In genomic region chr1:1768249-1768992, GRCh38 we compare ENCODE assay signal across 23 cellular contexts. TPM values are rescaled to one million over a fixed set of nuclear protein-coding genes. Genes with fewer than 3 reads are reported as not detected.
DNase-seq lines count a peak whose midpoint lies in the region; ATAC-seq and TF ChIP-seq lines count a peak whose summit lies in the region.
"Had no signal": no experiment of that assay in that cellular context is flagged by ENCODE, and none has a peak within 500 bp of the region (broad histone marks: within the 10 kb centered on the region; RNA-seq: fewer than 3 reads in every experiment).

No MANE protein-coding gene starts in this region.

- no peak overlapping the region for H3K4me3 Mint-ChIP-seq in effector memory CD8-positive, alpha-beta T cell
- H3K4me3 Mint-ChIP-seq in activated CD8-positive, alpha-beta memory T cell treated with anti-CD3 and anti-CD28 coated beads, Interleukin-2, amount 10 ng/mL, durations not matched to agents 7 days and 5 days: no peak overlapping the region

- peak overlapping the region; percentile 69 to 86 for H3K27ac Mint-ChIP-seq in effector memory CD8-positive, alpha-beta T cell
- no peak overlapping the region for H3K27ac Mint-ChIP-seq in activated CD8-positive, alpha-beta memory T cell treated with anti-CD3 and anti-CD28 coated beads, Interleukin-2, amount 10 ng/mL, durations not matched to agents 7 days and 5 days

- no peak for TF ChIP-seq POLR2A in right lobe of liver (IDR thresholded peaks at IDR 0.05)
- TF ChIP-seq POLR2A in spleen (IDR thresholded peaks at IDR 0.05): no peak

- H3K4me1 Mint-ChIP-seq in effector memory CD8-positive, alpha-beta T cell (ENCODE audit: low read depth in 2 of 2): peaks cover 6 to 9% of the 10 kb centered on the region in 2 donors
- peaks cover 14% of the 10 kb centered on the region for H3K4me1 Mint-ChIP-seq in activated CD8-positive, alpha-beta memory T cell treated with anti-CD3 and anti-CD28 coated beads, Interleukin-2, amount 10 ng/mL, durations not matched to agents 7 days and 5 days

- CTCF ChIA-PET in RWPE1 (lab: Yijun Ruan, JAX): interaction anchor here (0.9 kb wide), 1 partner anchor 10 kb away, joined by 3 read pairs; no protein-coding TSS in a partner anchor
- CTCF ChIA-PET in activated CD8-positive, alpha-beta memory T cell treated with anti-CD3 and anti-CD28 coated beads, Interleukin-2, amount 10 ng/mL, durations not matched to agents 7 days and 5 days (lab: Charles Lee): interaction anchor here (0.7 to 1.7 kb wide), 2 partner anchors 137 to 140 kb away, joined by 3 to 4 read pairs; no protein-coding TSS in a partner anchor

- peak overlapping the region in 1 of 3 donors; percentile 7 for H3K4me3 ChIP-seq in right lobe of liver
- H3K4me3 ChIP-seq in spleen: no peak overlapping the region
- H3K4me3 ChIP-seq: K562, SJSA1 had no signal

- H3K36me3 ChIP-seq in right lobe of liver (peaks cover 0 to 14% (median under 1%) of the 10 kb centered on the region in 4 donors), spleen (peaks cover 0 to 100% (median 50%) of the 10 kb centered on the region in 6 donors)

- TF ChIP-seq CTCF in RWPE1 (conservative IDR thresholded peaks at IDR 0.05; ENCODE audit: low read depth) (no peak), right lobe of liver (IDR thresholded peaks at IDR 0.05) (no peak), spleen (IDR thresholded peaks at IDR 0.05 in 8 of 11, conservative IDR thresholded peaks at IDR 0.05 in 3 of 11) (no peak)

- ATAC-seq in effector memory CD8-positive, alpha-beta T cell (replicated peaks): no peak
- ATAC-seq in right lobe of liver (peak; percentile 5 to 42 (median 12)), GM19397 (IDR thresholded peaks at IDR 0.05; ENCODE audit: unreplicated experiment) (no peak), Right ventricle myocardium inferior (no peak)
- no peak for ATAC-seq in activated CD8-positive, alpha-beta memory T cell treated with anti-CD3 and anti-CD28 coated beads, Interleukin-2, amount 10 ng/mL, durations not matched to agents 7 days and 5 days
- ATAC-seq: K562, PC-3 had no signal

- no peaks in the 10 kb centered on the region for H3K27me3 Mint-ChIP-seq in effector memory CD8-positive, alpha-beta T cell
- H3K27me3 Mint-ChIP-seq in activated CD8-positive, alpha-beta memory T cell treated with anti-CD3 and anti-CD28 coated beads, Interleukin-2, amount 10 ng/mL, durations not matched to agents 7 days and 5 days: no peaks in the 10 kb centered on the region

- POLR2A ChIA-PET in RWPE1 (lab: Yijun Ruan, JAX; ENCODE audit: low non-redundant PET): no interaction called here

- WGBS in right lobe of liver (ENCODE audit: insufficient coverage, low coverage, low lambda C conversion rate, missing lambda C conversion rate): 50% methylated on average over 7 of the region's 7 CpGs
- 90 to 95% (median 93%) methylated on average over 7 of the region's 7 CpGs for WGBS in spleen, 5 donors

- H3K36me3 Mint-ChIP-seq in effector memory CD8-positive, alpha-beta T cell (ENCODE audit: insufficient read depth): peaks cover 45% of the 10 kb centered on the region
- H3K36me3 Mint-ChIP-seq in activated CD8-positive, alpha-beta memory T cell treated with anti-CD3 and anti-CD28 coated beads, Interleukin-2, amount 10 ng/mL, durations not matched to agents 7 days and 5 days: peaks cover 53% of the 10 kb centered on the region

- H3K27ac ChIP-seq in RWPE1 (peak overlapping the region; percentile 4), right lobe of liver (peak overlapping the region in 2 of 3 donors; percentile 67 to 79), spleen (peak overlapping the region in 2 of 8 donors; percentile 11 to 13)
- H3K27ac ChIP-seq: C4-2B, SJSA1 had no signal

- no peaks in the 10 kb centered on the region for H3K9me3 ChIP-seq in right lobe of liver
- peaks cover 0 to 16% (median 11%) of the 10 kb centered on the region in 8 donors for H3K9me3 ChIP-seq in spleen

- H3K27me3 ChIP-seq in right lobe of liver (no peaks in the 10 kb centered on the region), spleen (replicated peaks in 1 of 7) (no peaks in the 10 kb centered on the region)
- H3K27me3 ChIP-seq: SJSA1 had no signal

- intact Hi-C loops in right lobe of liver (cut with DNase I) (no loop called here), spleen (cut with DNase I; ENCODE audit: low total_unique reads) (no loop called here), Right ventricle myocardium inferior (cut with DNase I) (no loop called here)

- H3K9me3 Mint-ChIP-seq in effector memory CD8-positive, alpha-beta T cell: no peaks in the 10 kb centered on the region
- peaks cover 10% of the 10 kb centered on the region for H3K9me3 Mint-ChIP-seq in activated CD8-positive, alpha-beta memory T cell treated with anti-CD3 and anti-CD28 coated beads, Interleukin-2, amount 10 ng/mL, durations not matched to agents 7 days and 5 days (ENCODE audit: low read depth)

- peaks cover 0 to 44% (median 20%) of the 10 kb centered on the region in 4 donors for H3K4me1 ChIP-seq in right lobe of liver
- peaks cover 0 to 89% (median 34%) of the 10 kb centered on the region in 6 donors for H3K4me1 ChIP-seq in spleen

- DNase-seq in RWPE1 (ENCODE audit: low spot score) (no peak), right lobe of liver (peak; percentile 15 to 60 (median 51)), spleen (peak; percentile 21), Right ventricle myocardium inferior (ENCODE audit: missing footprints) (no peak)
- no peak for DNase-seq in effector memory CD8-positive, alpha-beta T cell
- no peak for DNase-seq in activated CD8-positive, alpha-beta memory T cell treated with anti-CD3 and anti-CD28 coated beads, Interleukin-2, amount 10 ng/mL, durations not matched to agents 7 days and 5 days
- DNase-seq: DMS153; DND-41; Kasumi-1; NCI-H1105 treated with DMSO at 0.1 percent for 48 hours; NCI-H146; NCI-H1930; NCI-H2107; NCI-H446 treated with DMSO at 0.1 percent for 48 hours; NCI-H526; NCI-H82; NK-92 treated with Interleukin-12 subunit alpha and Interleukin-12 subunit beta, amount 100 ng/mL, for 24 hours; PC-3; Right ventricle myocardium superior had no signal

RNA-seq across cellular contexts. Expression of gene NADK, which starts 9.8 kb away (rescaled TPM):
- total RNA-seq in right lobe of liver (100 to 1,000 TPM in 3 of 6 experiments, 10 to 100 TPM in 3; 80.3 to 143 (median 100) TPM), spleen (100 to 1,000 TPM; 155 to 271 (median 207) TPM), Right ventricle myocardium inferior (26.9 TPM)
- polyA plus RNA-seq in spleen: 100 to 1,000 TPM in 1 of 3 donors, 10 to 100 TPM in 2; 62.6 to 155 (median 83.8) TPM
- total RNA-seq in activated CD8-positive, alpha-beta memory T cell treated with anti-CD3 and anti-CD28 coated beads, Interleukin-2, amount 10 ng/mL, durations not matched to agents 7 days and 5 days: 100 to 1,000 TPM in 1 of 2 experiments, 10 to 100 TPM in 1; 97.9 to 100 TPM

RNA-seq across cellular contexts. Expression of gene CDK11A, which starts 44.3 kb away (rescaled TPM):
- 10 to 100 TPM in 4 of 6 experiments, 1 to 10 TPM in 2; 8.4 to 25.2 (median 11.0) TPM for total RNA-seq in right lobe of liver
- total RNA-seq in spleen: 100 to 1,000 TPM in 1 of 7 donors, 10 to 100 TPM in 6; 54.2 to 101 (median 77.1) TPM
- polyA plus RNA-seq in spleen: 100 to 1,000 TPM in 1 of 3 donors, 10 to 100 TPM in 2; 29.3 to 123 (median 70.1) TPM
- 100 to 1,000 TPM in 1 of 2 experiments, 10 to 100 TPM in 1; 80.5 to 100 TPM for total RNA-seq in activated CD8-positive, alpha-beta memory T cell treated with anti-CD3 and anti-CD28 coated beads, Interleukin-2, amount 10 ng/mL, durations not matched to agents 7 days and 5 days
- total RNA-seq in Right ventricle myocardium inferior: 20.8 TPM

Comparison
In these comparisons a context has a peak if more than half of its experiments do, and no peak if none do; other contexts are left out.
1. DNase-seq: peak in right lobe of liver (3 of 3) and spleen (single experiment); none in RWPE1 (single experiment), effector memory CD8-positive, alpha-beta T cell (0 of 3), activated CD8-positive, alpha-beta memory T cell treated with anti-CD3 and anti-CD28 coated beads, Interleukin-2, amount 10 ng/mL, durations not matched to agents 7 days and 5 days (single experiment) and Right ventricle myocardium inferior (single experiment).
2. ATAC-seq: peak in right lobe of liver (4 of 4); none in effector memory CD8-positive, alpha-beta T cell (single experiment), GM19397 (single experiment), activated CD8-positive, alpha-beta memory T cell treated with anti-CD3 and anti-CD28 coated beads, Interleukin-2, amount 10 ng/mL, durations not matched to agents 7 days and 5 days (single experiment) and Right ventricle myocardium inferior (single experiment).